Comparison of ENCODE assay signal across 1 cellular context in the genomic region with DNA sequence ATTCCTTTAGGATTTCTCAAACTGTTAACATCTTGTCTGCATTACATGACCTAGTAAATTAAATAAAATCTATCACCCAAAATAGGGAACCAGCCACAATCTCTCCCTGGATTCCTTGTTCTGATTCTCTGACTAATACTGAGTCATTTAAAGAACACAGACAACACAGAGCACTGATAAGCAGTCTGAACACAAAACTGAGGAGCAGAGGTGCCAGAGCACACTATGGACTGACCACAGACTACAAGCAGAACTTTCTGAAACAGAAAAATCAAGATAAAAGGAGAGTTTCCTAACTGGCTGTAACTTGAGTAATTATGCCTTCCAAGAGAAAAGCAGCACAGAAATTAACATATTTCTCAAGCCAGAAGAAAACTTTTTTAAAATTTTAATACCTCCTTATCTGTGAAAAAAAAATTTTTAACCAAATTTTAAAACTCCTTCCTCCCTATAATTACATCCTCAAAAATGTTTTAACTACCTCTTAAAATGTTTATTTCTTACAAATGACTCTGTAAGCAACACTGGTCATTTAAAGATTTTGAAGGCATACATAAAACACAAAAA.
A peak's percentile ranks its signal among the peaks of the same experiment; 100 is the strongest.
TF ChIP-seq lines count a peak whose summit lies in the region.

No MANE protein-coding gene starts in this region.

TF ChIP-seq in HCT116, 20 proteins besides CTCF, POLR2A, EP300 and RAD21 (continued from another document):
- TF ChIP-seq, protein P1, sequence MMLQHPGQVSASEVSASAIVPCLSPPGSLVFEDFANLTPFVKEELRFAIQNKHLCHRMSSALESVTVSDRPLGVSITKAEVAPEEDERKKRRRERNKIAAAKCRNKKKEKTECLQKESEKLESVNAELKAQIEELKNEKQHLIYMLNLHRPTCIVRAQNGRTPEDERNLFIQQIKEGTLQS (IDR thresholded peaks at IDR 0.05) = no peak
- peak; percentile 28; the same call in 1 of the 2 replicates for TF ChIP-seq POLR2AphosphoS5 (IDR thresholded peaks at IDR 0.05; ENCODE audit: low read depth, low read length)
- TF ChIP-seq JUND (IDR thresholded peaks at IDR 0.05) = peak; percentile 79
